ENCODE assay signal across 10 cellular contexts in genomic region chr5:2752059-2752874, GRCh38. TPM values are rescaled to one million over a fixed set of nuclear protein-coding genes. Genes with fewer than 3 reads are reported as not detected.
A peak's percentile ranks its signal among the peaks of the same experiment; 100 is the strongest.
DNase-seq lines count a peak whose midpoint lies in the region; ATAC-seq, FAIRE-seq and TF ChIP-seq lines count a peak whose summit lies in the region.
"Had no signal": no experiment of that assay in that cellular context is flagged by ENCODE, and none has a peak within 500 bp of the region (broad histone marks: within the 10 kb centered on the region; RNA-seq: fewer than 3 reads in every experiment).

No MANE protein-coding gene starts in this region.

- no peak for ATAC-seq in GM18868 (IDR thresholded peaks at IDR 0.05; ENCODE audit: unreplicated experiment)
- ATAC-seq: naive thymus-derived CD8-positive, alpha-beta T cell had no signal

- in situ Hi-C loops in astrocyte of the cerebellum (cut with HindIII; ENCODE audit: low sequenced_read_pairs), result no loop called here

- TF ChIP-seq CTCF in astrocyte of the cerebellum (IDR thresholded peaks at IDR 0.05; ENCODE audit: low read depth, low read length, missing control alignments) (no peak), kidney (IDR thresholded peaks at IDR 0.05; ENCODE audit: borderline replicate concordance, extremely low read depth, insufficient read depth) (no peak), type B pancreatic cell (conservative IDR thresholded peaks at IDR 0.05) (no peak)

- CTCF ChIA-PET in activated CD4-positive, alpha-beta memory T cell treated with anti-CD3 and anti-CD28 coated beads, Interleukin-2, amount 10 ng/mL, durations not matched to agents 7 days and 5 days (lab: Charles Lee), result no interaction called here
- CTCF ChIA-PET in activated CD4-positive, alpha-beta memory T cell treated with anti-CD3 and anti-CD28 coated beads for 36 hours (lab: Charles Lee), result interaction anchor here (0.6 kb wide), 1 partner anchor 267 kb away, joined by 4 read pairs; no protein-coding TSS in a partner anchor

- H3K4me3 Mint-ChIP-seq in activated CD4-positive, alpha-beta memory T cell treated with anti-CD3 and anti-CD28 coated beads, Interleukin-2, amount 10 ng/mL, durations not matched to agents 7 days and 5 days, result peak overlapping the region; percentile 10
- H3K4me3 Mint-ChIP-seq in activated CD4-positive, alpha-beta memory T cell treated with anti-CD3 and anti-CD28 coated beads for 36 hours, result no peak overlapping the region
- peak overlapping the region; percentile 90 for H3K4me3 Mint-ChIP-seq in type B pancreatic cell

- POLR2A ChIA-PET in activated CD4-positive, alpha-beta memory T cell treated with anti-CD3 and anti-CD28 coated beads, Interleukin-2, amount 10 ng/mL, durations not matched to agents 7 days and 5 days (lab: Charles Lee), result no interaction called here
- POLR2A ChIA-PET in activated CD4-positive, alpha-beta memory T cell treated with anti-CD3 and anti-CD28 coated beads for 36 hours (lab: Charles Lee), result no interaction called here

- H3K36me3 ChIP-seq in kidney (ENCODE audit: control insufficient read depth in 1 of 2, insufficient read depth in 2 of 2, low read length in 2 of 2), result no peaks in the 10 kb centered on the region

- peak overlapping the region in 1 of 2 donors; percentile 51 for H3K27ac ChIP-seq in kidney (ENCODE audit: low read depth in 2 of 2, low read length in 2 of 2)

- no peak for FAIRE-seq in kidney (lab: Jason Lieb, UNC)

- H3K9me3 Mint-ChIP-seq in activated CD4-positive, alpha-beta memory T cell treated with anti-CD3 and anti-CD28 coated beads, Interleukin-2, amount 10 ng/mL, durations not matched to agents 7 days and 5 days, result peaks cover 6% of the 10 kb centered on the region
- peaks cover 4% of the 10 kb centered on the region for H3K9me3 Mint-ChIP-seq in activated CD4-positive, alpha-beta memory T cell treated with anti-CD3 and anti-CD28 coated beads for 36 hours
- H3K9me3 Mint-ChIP-seq in type B pancreatic cell, result no peaks in the 10 kb centered on the region

- H3K9ac ChIP-seq in kidney (ENCODE audit: low read length in 2 of 2), result no peak overlapping the region

- H3K27ac Mint-ChIP-seq in activated CD4-positive, alpha-beta memory T cell treated with anti-CD3 and anti-CD28 coated beads, Interleukin-2, amount 10 ng/mL, durations not matched to agents 7 days and 5 days, result peak overlapping the region; percentile 63
- no peak overlapping the region for H3K27ac Mint-ChIP-seq in activated CD4-positive, alpha-beta memory T cell treated with anti-CD3 and anti-CD28 coated beads for 36 hours
- peak overlapping the region; percentile 88 for H3K27ac Mint-ChIP-seq in type B pancreatic cell
- H3K27ac Mint-ChIP-seq: naive thymus-derived CD8-positive, alpha-beta T cell had no signal

- H3K36me3 Mint-ChIP-seq in activated CD4-positive, alpha-beta memory T cell treated with anti-CD3 and anti-CD28 coated beads, Interleukin-2, amount 10 ng/mL, durations not matched to agents 7 days and 5 days (ENCODE audit: low read depth), result peaks cover 19% of the 10 kb centered on the region
- H3K36me3 Mint-ChIP-seq in activated CD4-positive, alpha-beta memory T cell treated with anti-CD3 and anti-CD28 coated beads for 36 hours, result peaks cover 9% of the 10 kb centered on the region
- peaks cover 21% of the 10 kb centered on the region for H3K36me3 Mint-ChIP-seq in type B pancreatic cell

- peaks cover 56% of the 10 kb centered on the region for H3K27me3 Mint-ChIP-seq in activated CD4-positive, alpha-beta memory T cell treated with anti-CD3 and anti-CD28 coated beads, Interleukin-2, amount 10 ng/mL, durations not matched to agents 7 days and 5 days
- H3K27me3 Mint-ChIP-seq in activated CD4-positive, alpha-beta memory T cell treated with anti-CD3 and anti-CD28 coated beads for 36 hours, result peaks cover 56% of the 10 kb centered on the region
- H3K27me3 Mint-ChIP-seq in type B pancreatic cell, result peaks cover 45% of the 10 kb centered on the region

- peak overlapping the region; percentile 56 for H3K4me3 ChIP-seq in astrocyte of the cerebellum (ENCODE audit: low read depth, low read length)
- peak overlapping the region in 1 of 2 donors; percentile 32 for H3K4me3 ChIP-seq in kidney (ENCODE audit: low read length in 2 of 2)

- DNase-seq in activated CD4-positive, alpha-beta memory T cell treated with anti-CD3 and anti-CD28 coated beads, Interleukin-2, amount 10 ng/mL, durations not matched to agents 7 days and 5 days, result no peak
- DNase-seq in activated CD4-positive, alpha-beta memory T cell treated with anti-CD3 and anti-CD28 coated beads for 36 hours, result no peak
- DNase-seq in astrocyte of the cerebellum (ENCODE audit: low read depth) (no peak), kidney (peak; percentile 91), type B pancreatic cell (ENCODE audit: extremely low spot score, unreplicated experiment) (no peak), GM19240 (ENCODE audit: insufficient read length, low spot score) (no peak), NCI-H510A treated with DMSO at 0.1 percent for 48 hours (lab: John Stamatoyannopoulos, UW) (no peak)
- DNase-seq: activated naive CD4-positive, alpha-beta T cell treated with anti-CD3 and anti-CD28 coated beads, Interleukin-2, amount 50 U/mL, for 16 hours; naive thymus-derived CD8-positive, alpha-beta T cell had no signal

- H3K4me1 ChIP-seq in kidney (ENCODE audit: control insufficient read depth in 1 of 2, insufficient read depth in 1 of 2, low read depth in 1 of 2, low read length in 2 of 2), result peaks cover 0 to 10% of the 10 kb centered on the region in 2 donors

- intact Hi-C loops in activated CD4-positive, alpha-beta memory T cell treated with anti-CD3 and anti-CD28 coated beads for 36 hours (cut with micrococcal nuclease), result loop anchor here (5.0 kb wide), 1 partner anchor 870 kb away; the partner anchor contains the start of gene IRX4
- intact Hi-C loops in kidney (cut with DNase I), result no loop called here

- peaks cover 5% of the 10 kb centered on the region for H3K4me1 Mint-ChIP-seq in activated CD4-positive, alpha-beta memory T cell treated with anti-CD3 and anti-CD28 coated beads, Interleukin-2, amount 10 ng/mL, durations not matched to agents 7 days and 5 days
- peaks cover 12% of the 10 kb centered on the region for H3K4me1 Mint-ChIP-seq in activated CD4-positive, alpha-beta memory T cell treated with anti-CD3 and anti-CD28 coated beads for 36 hours (ENCODE audit: low read depth)
- peaks cover 37% of the 10 kb centered on the region for H3K4me1 Mint-ChIP-seq in type B pancreatic cell (ENCODE audit: unreplicated experiment)

- H3K9me3 ChIP-seq in kidney (ENCODE audit: control insufficient read depth in 1 of 2, low read length in 2 of 2), result no peaks in the 10 kb centered on the region

RNA-seq across cellular contexts. Expression of gene IRX2, which starts 0.8 kb away (rescaled TPM):
- not detected for total RNA-seq in activated CD4-positive, alpha-beta memory T cell treated with anti-CD3 and anti-CD28 coated beads, Interleukin-2, amount 10 ng/mL, durations not matched to agents 7 days and 5 days
- total RNA-seq in activated CD4-positive, alpha-beta memory T cell treated with anti-CD3 and anti-CD28 coated beads for 36 hours, result not detected
- total RNA-seq in kidney (44.2 TPM), type B pancreatic cell (ENCODE audit: low replicate concordance) (31.4 and 42.2 TPM in 2 replicates)
- polyA plus RNA-seq in kidney (ENCODE audit: insufficient read depth, low read depth, low replicate concordance), result 11.7 TPM
- total RNA-seq: naive thymus-derived CD8-positive, alpha-beta T cell had no signal
- polyA plus RNA-seq: naive thymus-derived CD8-positive, alpha-beta T cell had no signal

Comparison
In these comparisons a context has a peak if more than half of its experiments do, and no peak if none do; other contexts are left out.
1. RNA of gene IRX2, which starts 0.8 kb away (total RNA-seq): 44.2 TPM in kidney (single experiment) and 31.4 to 42.2 TPM in type B pancreatic cell; not detected in activated CD4-positive, alpha-beta memory T cell treated with anti-CD3 and anti-CD28 coated beads, Interleukin-2, amount 10 ng/mL, durations not matched to agents 7 days and 5 days and not detected in activated CD4-positive, alpha-beta memory T cell treated with anti-CD3 and anti-CD28 coated beads for 36 hours; every median in the first group is over 10 times any median in the second.